13 cellular contexts compared by ENCODE assay signal in genomic region chr17:58004060-58004459, GRCh38. TPM values are rescaled to one million over a fixed set of nuclear protein-coding genes. Genes with fewer than 3 reads are reported as not detected.
DNase-seq lines count a peak whose midpoint lies in the region; ATAC-seq and TF ChIP-seq lines count a peak whose summit lies in the region.
"Had no signal": no experiment of that assay in that cellular context is flagged by ENCODE, and none has a peak within 500 bp of the region (broad histone marks: within the 10 kb centered on the region; RNA-seq: fewer than 3 reads in every experiment).

No MANE protein-coding gene starts in this region.

- peaks cover 47% of the 10 kb centered on the region for H3K4me1 ChIP-seq in ACC112 (ENCODE audit: control insufficient read depth, insufficient read depth, low read length, unreplicated experiment)
- H3K4me1 ChIP-seq in iPS-20b (ENCODE audit: insufficient read depth, low read length), result peaks cover 17% of the 10 kb centered on the region

- DNase-seq in GM12865 (ENCODE audit: low read depth) (no peak), T-cell (no peak), medulla oblongata (ENCODE audit: extremely low spot score) (no peak), NCI-H510A treated with DMSO at 0.1 percent for 48 hours (lab: John Stamatoyannopoulos, UW) (no peak), amygdala (lab: John Stamatoyannopoulos, UW) (no peak), omental fat pad (ENCODE audit: low spot score) (no peak)
- DNase-seq: DMS53; NCI-H1092 treated with DMSO at 0.1 percent for 48 hours; NK-92 treated with Interleukin-12 subunit alpha and Interleukin-12 subunit beta, amount 100 ng/mL, for 24 hours; trophoblast cell had no signal

- H3K4me3 Mint-ChIP-seq in T-cell, result no peak overlapping the region

- peak overlapping the region; percentile 100; the same call in 1 of the 2 replicates for H3K9ac ChIP-seq in iPS-20b (ENCODE audit: low read depth, low read length)

- H3K4me3 ChIP-seq in ACC112 (ENCODE audit: low read depth, low read length) (peak overlapping the region; percentile 89), GM12865 (ENCODE audit: low read depth, low read length) (peak overlapping the region; percentile 89), iPS-20b (ENCODE audit: low read length) (peak overlapping the region; percentile 94)

- H3K27me3 Mint-ChIP-seq in T-cell, result no peaks in the 10 kb centered on the region

- POLR2A ChIA-PET in T-cell (lab: Charles Lee), result no interaction called here

- CTCF ChIA-PET in T-cell (lab: Charles Lee), result no interaction called here

- no peaks in the 10 kb centered on the region for H3K9me3 ChIP-seq in iPS-20b (ENCODE audit: insufficient read depth, low read depth, low read length)
- H3K9me3 ChIP-seq: ascending aorta had no signal

- no peak for TF ChIP-seq CTCF in GM12865 (IDR thresholded peaks at IDR 0.05; ENCODE audit: insufficient read depth, low read depth, low read length, missing control alignments)
- TF ChIP-seq CTCF in omental fat pad (IDR thresholded peaks at IDR 0.05), result no peak

- H3K36me3 Mint-ChIP-seq in T-cell, result peaks cover 49% of the 10 kb centered on the region

- H3K27me3 ChIP-seq in ACC112 (ENCODE audit: insufficient read depth, low read length) (no peaks in the 10 kb centered on the region), iPS-20b (ENCODE audit: insufficient read depth, low read length) (no peaks in the 10 kb centered on the region)
- H3K27me3 ChIP-seq: ascending aorta had no signal

- H3K27ac ChIP-seq in ACC112 (ENCODE audit: low read depth, low read length) (no peak overlapping the region), iPS-20b (ENCODE audit: low read length) (no peak overlapping the region)
- H3K27ac ChIP-seq: ascending aorta had no signal

- peaks cover 62% of the 10 kb centered on the region for H3K36me3 ChIP-seq in ACC112 (ENCODE audit: insufficient read depth, low read length)
- peaks cover 71% of the 10 kb centered on the region for H3K36me3 ChIP-seq in iPS-20b (ENCODE audit: insufficient read depth, low read depth, low read length)

- H2AFZ ChIP-seq in ACC112 (ENCODE audit: low read length, unreplicated experiment), result no peak overlapping the region

- H3K27ac Mint-ChIP-seq in T-cell, result peak overlapping the region; percentile 61 to 66

- H3K4me1 Mint-ChIP-seq in T-cell, result peaks cover 72 to 77% (median 76%) of the 10 kb centered on the region in 3 donors

- no peaks in the 10 kb centered on the region for H3K9me3 Mint-ChIP-seq in T-cell

- ATAC-seq in T-cell (replicated peaks in 1 of 4), result no peak
- no peak for ATAC-seq in omental fat pad (ENCODE audit: low FRiP score)

- H3K79me2 ChIP-seq in ACC112 (ENCODE audit: control insufficient read depth, insufficient read depth, low read length, unreplicated experiment), result peaks cover 60% of the 10 kb centered on the region

RNA-seq across cellular contexts. Expression of gene SRSF1, which starts 3.0 kb away (rescaled TPM):
- total RNA-seq in T-cell (100 to 1,000 TPM; 112 to 266 (median 261) TPM), omental fat pad (100 to 1,000 TPM; 181 to 274 (median 182) TPM)

RNA-seq across cellular contexts. Expression of gene VEZF1, which starts 16.0 kb away (rescaled TPM):
- 10 to 100 TPM; 43.1 to 68.1 (median 63.8) TPM for total RNA-seq in T-cell
- total RNA-seq in omental fat pad, result 10 to 100 TPM; 45.1 to 50.6 (median 47.6) TPM

RNA-seq across cellular contexts. Expression of gene CUEDC1, which starts 48.8 kb away (rescaled TPM):
- 1 to 10 TPM in 1 of 5 donors, under 1 TPM in 3, not detected in 1; 0.33 to 1.4 (median 0.74) TPM for total RNA-seq in T-cell
- total RNA-seq in omental fat pad, result 10 to 100 TPM; 17.1 to 25.7 (median 22.1) TPM

Comparison
In these comparisons a context has a peak if more than half of its experiments do, and no peak if none do; other contexts are left out.
1. RNA of gene CUEDC1, which starts 48.8 kb away (total RNA-seq): 17.1 to 25.7 TPM in omental fat pad; 0.33 to 1.4 TPM in T-cell; every median in the first group is over 4 times any median in the second.
2. Peak in every context shown above with its lines, with median percentiles within 50 percentile points of each other: H3K4me3 ChIP-seq.